In genomic region chr14:101496779-101497420, GRCh38 we compare ENCODE assay signal across 2 cellular contexts.
TF ChIP-seq lines count a peak whose summit lies in the region.

No MANE protein-coding gene starts in this region.

TF ChIP-seq in WTC11, 78 proteins besides CTCF, POLR2A, EP300 and RAD21:
- TF ChIP-seq FOXP4 (CRISPR knock-in tag; IDR thresholded peaks at IDR 0.05): no peak
- TF ChIP-seq ATF2 (CRISPR knock-in tag; IDR thresholded peaks at IDR 0.05; ENCODE audit: borderline replicate concordance, low read depth): no peak
- no peak for TF ChIP-seq SP1 (CRISPR knock-in tag; conservative IDR thresholded peaks at IDR 0.05)
- TF ChIP-seq ZMAT4 (CRISPR knock-in tag; IDR thresholded peaks at IDR 0.05): no peak
- TF ChIP-seq PRRX2 (CRISPR knock-in tag; IDR thresholded peaks at IDR 0.05): no peak
- no peak for TF ChIP-seq NFE2L1 (CRISPR knock-in tag; IDR thresholded peaks at IDR 0.05)
- no peak for TF ChIP-seq SMAD4 (CRISPR knock-in tag; IDR thresholded peaks at IDR 0.05)
- TF ChIP-seq HMGA2 (CRISPR knock-in tag; IDR thresholded peaks at IDR 0.05): no peak
- TF ChIP-seq ZBTB21 (CRISPR knock-in tag; IDR thresholded peaks at IDR 0.05; ENCODE audit: borderline replicate concordance): no peak
- no peak for TF ChIP-seq ZNF263 (CRISPR knock-in tag; IDR thresholded peaks at IDR 0.05; ENCODE audit: low read depth)
- TF ChIP-seq TP53 (CRISPR knock-in tag; IDR thresholded peaks at IDR 0.05): no peak
- TF ChIP-seq TCF7 (CRISPR knock-in tag; IDR thresholded peaks at IDR 0.05; ENCODE audit: low read depth): no peak
- TF ChIP-seq ZNF121 (CRISPR knock-in tag; IDR thresholded peaks at IDR 0.05): no peak

TF ChIP-seq in SK-N-SH treated with all-trans-retinoic acid at 6 μM for 48 hours, 23 proteins besides CTCF, POLR2A, EP300 and RAD21 (continued from another document):
- TF ChIP-seq CREB5 (CRISPR knock-in tag; IDR thresholded peaks at IDR 0.05; ENCODE audit: low read depth) (no peak), PPARA (CRISPR knock-in tag; IDR thresholded peaks at IDR 0.05; ENCODE audit: borderline replicate concordance) (no peak), TCF4 (CRISPR knock-in tag; IDR thresholded peaks at IDR 0.05; ENCODE audit: borderline replicate concordance) (no peak), SNAI2 (CRISPR knock-in tag; IDR thresholded peaks at IDR 0.05) (no peak), PATZ1 (CRISPR knock-in tag; IDR thresholded peaks at IDR 0.05; ENCODE audit: borderline replicate concordance) (no peak), ZFP3 (CRISPR knock-in tag; IDR thresholded peaks at IDR 0.05) (no peak), POU6F1 (CRISPR knock-in tag; IDR thresholded peaks at IDR 0.05; ENCODE audit: borderline replicate concordance, low read depth) (no peak), ISL1 (CRISPR knock-in tag; IDR thresholded peaks at IDR 0.05) (no peak)
